Comparison of ENCODE assay signal across 24 cellular contexts in genomic region chr14:24915958-24916595, GRCh38.
DNase-seq lines count a peak whose midpoint lies in the region; ATAC-seq, FAIRE-seq and TF ChIP-seq lines count a peak whose summit lies in the region.
"Had no signal": no experiment of that assay in that cellular context is flagged by ENCODE, and none has a peak within 500 bp of the region (broad histone marks: within the 10 kb centered on the region; RNA-seq: fewer than 3 reads in every experiment).

No MANE protein-coding gene starts in this region.

- POLR2A ChIA-PET in HepG2 (lab: Yijun Ruan, JAX), result interaction anchor here (1.1 to 2.0 kb wide), 3 partner anchors 41 to 98 kb away, joined by 3 to 9 read pairs (median 8); no protein-coding TSS in a partner anchor

- no peak overlapping the region for H3K4me3 ChIP-seq in HepG2 (replicated peaks in 1 of 3; ENCODE audit: insufficient read depth in 1 of 3, low read depth in 2 of 3, low read length in 3 of 3)
- no peak overlapping the region for H3K4me3 ChIP-seq in right lobe of liver
- no peak overlapping the region for H3K4me3 ChIP-seq in pancreas
- H3K4me3 ChIP-seq in mesenchymal stem cell (ENCODE audit: insufficient read depth in 1 of 2, low read depth in 1 of 2, low read length in 2 of 2), result no peak overlapping the region
- H3K4me3 ChIP-seq: MG63 had no signal

- no peak overlapping the region for H3K4me3 Mint-ChIP-seq in CD14-positive monocyte
- H3K4me3 Mint-ChIP-seq: CD4-positive, alpha-beta T cell; IgD-negative memory B cell had no signal

- no peak overlapping the region for H4K8ac ChIP-seq in mesenchymal stem cell (ENCODE audit: low read length)

- H3K4me2 ChIP-seq in HepG2 (ENCODE audit: low read depth, low read length), result no peak overlapping the region
- H3K4me2 ChIP-seq in mesenchymal stem cell (ENCODE audit: low read length, poor library complexity, severe bottlenecking), result no peak overlapping the region

- TF ChIP-seq EP300 in HepG2 (IDR thresholded peaks at IDR 0.05; ENCODE audit: low read depth in 2 of 2, low read length in 2 of 2), result peak in 1 of 2 experiments; percentile 39; a peak in 1 of 4 replicates
- TF ChIP-seq EP300 in HepG2 (CRISPR knock-in tag; IDR thresholded peaks at IDR 0.05; ENCODE audit: borderline replicate concordance), result no peak

- H3K79me1 ChIP-seq in mesenchymal stem cell (replicated peaks; ENCODE audit: low read length, poor library complexity, severe bottlenecking), result no peaks in the 10 kb centered on the region

- H2BK120ac ChIP-seq in mesenchymal stem cell (ENCODE audit: low read depth, low read length), result no peak overlapping the region

- no peaks in the 10 kb centered on the region for H3K27me3 ChIP-seq in HepG2 (ENCODE audit: control insufficient read depth in 1 of 2, insufficient read depth in 2 of 2, low read length in 2 of 2)
- H3K27me3 ChIP-seq in right lobe of liver, result no peaks in the 10 kb centered on the region
- no peaks in the 10 kb centered on the region for H3K27me3 ChIP-seq in pancreas
- H3K27me3 ChIP-seq in mesenchymal stem cell (ENCODE audit: control insufficient read depth in 1 of 2, insufficient read depth in 1 of 2, low read length in 2 of 2), result no peaks in the 10 kb centered on the region
- H3K27me3 ChIP-seq: BE2C, MG63 had no signal

- intact Hi-C loops in HepG2 (cut with micrococcal nuclease; ENCODE audit: unreplicated experiment) (no loop called here), right lobe of liver (cut with DNase I) (no loop called here), pancreas (cut with DNase I) (no loop called here), CD14-positive monocyte (cut with micrococcal nuclease) (no loop called here)

- H3K18ac ChIP-seq in mesenchymal stem cell (ENCODE audit: low read depth in 1 of 2, low read length in 2 of 2), result no peak overlapping the region

- H3K27ac ChIP-seq in HepG2 (ENCODE audit: extremely low read length, insufficient read depth, low read length) (no peak overlapping the region), right lobe of liver (no peak overlapping the region), pancreas (no peak overlapping the region), mesenchymal stem cell (ENCODE audit: low read length, poor library complexity, severe bottlenecking) (no peak overlapping the region)

- DNase-seq in HepG2 (ENCODE audit: low spot score) (no peak), right lobe of liver (no peak), NCI-H69 (lab: John Stamatoyannopoulos, UW) (peak; percentile 16), pancreas (no peak), mesenchymal stem cell (no peak), CD14-positive monocyte (ENCODE audit: low spot score) (no peak)
- DNase-seq: 8988T; BE2C; CD4-positive, alpha-beta T cell; DMS153; Karpas-422; MG63; NCI-H1092; NCI-H146; NCI-H2029 treated with DMSO at 0.1 percent for 48 hours; NCI-H2171 treated with DMSO at 0.1 percent for 48 hours; NCI-H748 treated with DMSO at 0.1 percent for 48 hours; RPMI8226; SIG-M5 had no signal

- no peak for TF ChIP-seq RAD21 in HepG2 (CRISPR knock-in tag; IDR thresholded peaks at IDR 0.05)

- WGBS in HepG2 (ENCODE audit: low lambda C conversion rate), result 77% methylated on average over 2 of the region's 2 CpGs
- 60% methylated on average over 2 of the region's 2 CpGs for WGBS in right lobe of liver (ENCODE audit: insufficient coverage, low coverage, low lambda C conversion rate, missing lambda C conversion rate)
- WGBS in pancreas, 2 donors, result 66 to 72% methylated on average over 2 of the region's 2 CpGs
- WGBS in mesenchymal stem cell, result 50% methylated on average over 1 of the region's 2 CpGs

- H3K36me3 Mint-ChIP-seq in CD14-positive monocyte, result no peaks in the 10 kb centered on the region
- H3K36me3 Mint-ChIP-seq: IgD-negative memory B cell had no signal

- H3K23ac ChIP-seq in mesenchymal stem cell (ENCODE audit: low read length in 2 of 2), result no peak overlapping the region

- no peaks in the 10 kb centered on the region for H4K20me1 ChIP-seq in HepG2 (ENCODE audit: insufficient read depth, low read length)

- H2AFZ ChIP-seq in HepG2 (ENCODE audit: low read length) (no peak overlapping the region), mesenchymal stem cell (ENCODE audit: low read depth, low read length) (no peak overlapping the region)

- H3K36me3 ChIP-seq in HepG2 (replicated peaks in 1 of 2; ENCODE audit: control insufficient read depth in 1 of 2, insufficient read depth in 2 of 2, low read length in 2 of 2), result no peaks in the 10 kb centered on the region
- H3K36me3 ChIP-seq in right lobe of liver, result no peaks in the 10 kb centered on the region
- H3K36me3 ChIP-seq in pancreas, result no peaks in the 10 kb centered on the region
- no peaks in the 10 kb centered on the region for H3K36me3 ChIP-seq in mesenchymal stem cell (ENCODE audit: control insufficient read depth in 1 of 2, insufficient read depth in 2 of 2, low read depth in 1 of 2, low read length in 2 of 2)
- H3K36me3 ChIP-seq: BE2C, MG63 had no signal

- no peak overlapping the region for H3K14ac ChIP-seq in mesenchymal stem cell (ENCODE audit: low read length in 2 of 2)

- peaks cover 0 to 3% (median 0%) of the 10 kb centered on the region in 3 donors for H3K27me3 Mint-ChIP-seq in CD14-positive monocyte (ENCODE audit: low read depth in 3 of 3)

- in situ Hi-C loops in HepG2 (cut with HindIII; ENCODE audit: extremely low pct_ligation_motif_present, low pct_unique_long_range_greater_than_20kb), result no loop called here

- H3K4ac ChIP-seq in mesenchymal stem cell (ENCODE audit: low read depth in 1 of 2, low read length in 2 of 2), result no peak overlapping the region

- no peaks in the 10 kb centered on the region for H3K9me3 Mint-ChIP-seq in CD14-positive monocyte
- H3K9me3 Mint-ChIP-seq: CD4-positive, alpha-beta T cell; IgD-negative memory B cell had no signal

- no peak for FAIRE-seq in HepG2 (lab: Jason Lieb, UNC)
- peak; percentile 51 for FAIRE-seq in islet of Langerhans (lab: Jason Lieb, UNC)
- no peak for FAIRE-seq in pancreas (lab: Jason Lieb, UNC)
- FAIRE-seq: H1 had no signal

- no peak overlapping the region for H2BK5ac ChIP-seq in mesenchymal stem cell (ENCODE audit: low read depth, low read length, poor library complexity, severe bottlenecking)

- H4K91ac ChIP-seq in mesenchymal stem cell (ENCODE audit: low read length), result no peak overlapping the region

- ATAC-seq in HepG2, result no peak; the same call in 2 of the 3 replicates
- ATAC-seq in right lobe of liver, result no peak
- ATAC-seq in pancreas, result no peak
- no peak for ATAC-seq in HG03460 (IDR thresholded peaks at IDR 0.05; ENCODE audit: unreplicated experiment)
- ATAC-seq: SK-N-SH treated with all-trans-retinoic acid at 6 μM for 48 hours had no signal

- no TSS peak for BruUV-seq in HepG2 (replicated peaks; lab: Mats Ljungman, UMichigan)

- H3K79me2 ChIP-seq in HepG2 (ENCODE audit: insufficient read depth, low read length), result no peaks in the 10 kb centered on the region

- CTCF ChIA-PET in HepG2 (lab: Yijun Ruan, JAX; ENCODE audit: low intra/inter-chr PET ratio, low total read pairs), result no interaction called here

- H3K4me1 Mint-ChIP-seq in CD14-positive monocyte, result peaks cover 16% of the 10 kb centered on the region
- H3K4me1 Mint-ChIP-seq: IgD-negative memory B cell had no signal

- H3K9me3 ChIP-seq in HepG2 (ENCODE audit: low read length) (no peaks in the 10 kb centered on the region), right lobe of liver (no peaks in the 10 kb centered on the region), pancreas (no peaks in the 10 kb centered on the region), mesenchymal stem cell (ENCODE audit: control insufficient read depth, low read length) (no peaks in the 10 kb centered on the region)
- H3K9me3 ChIP-seq: BE2C, MG63 had no signal

- H3K27ac Mint-ChIP-seq in CD14-positive monocyte, result no peak overlapping the region
- H3K27ac Mint-ChIP-seq: CD4-positive, alpha-beta T cell; IgD-negative memory B cell had no signal

- H3K4me1 ChIP-seq in HepG2 (ENCODE audit: insufficient read depth, low read length) (peaks cover 39% of the 10 kb centered on the region), right lobe of liver (peaks cover 0 to 11% (median 0%) of the 10 kb centered on the region in 4 donors), pancreas (peaks cover 22 to 48% (median 32%) of the 10 kb centered on the region in 3 donors), mesenchymal stem cell (ENCODE audit: control insufficient read depth, insufficient read depth, low read depth, low read length) (no peaks in the 10 kb centered on the region)
- H3K4me1 ChIP-seq: BE2C had no signal

- H3K9ac ChIP-seq in HepG2 (ENCODE audit: insufficient read depth, low read depth, low read length), result no peak overlapping the region
- H3K9ac ChIP-seq in mesenchymal stem cell (ENCODE audit: low read length), result no peak overlapping the region

- no peak for TF ChIP-seq POLR2A in HepG2 (IDR thresholded peaks at IDR 0.05; ENCODE audit: insufficient read depth in 1 of 2, low read depth in 2 of 2, low read length in 2 of 2)
- TF ChIP-seq POLR2A in right lobe of liver (IDR thresholded peaks at IDR 0.05), result no peak

- TF ChIP-seq CTCF in HepG2 (CRISPR knock-in tag; IDR thresholded peaks at IDR 0.05) (no peak), right lobe of liver (IDR thresholded peaks at IDR 0.05) (no peak), pancreas (IDR thresholded peaks at IDR 0.05) (no peak), CD14-positive monocyte (IDR thresholded peaks at IDR 0.05) (no peak)

- no peak overlapping the region for H2BK15ac ChIP-seq in mesenchymal stem cell (ENCODE audit: low read depth, poor library complexity, severe bottlenecking)

- no peak overlapping the region for H2BK12ac ChIP-seq in mesenchymal stem cell (ENCODE audit: low read length in 2 of 2)

- no peak overlapping the region for H2AK5ac ChIP-seq in mesenchymal stem cell (ENCODE audit: low read length, severe bottlenecking)

TF ChIP-seq in HepG2, 621 proteins besides CTCF, POLR2A, EP300 and RAD21 (continues in another document):
- TF ChIP-seq ZNF619 (CRISPR knock-in tag; IDR thresholded peaks at IDR 0.05) (no peak), PHF21A (CRISPR knock-in tag; IDR thresholded peaks at IDR 0.05) (no peak; the same call in 1 of the 2 replicates), KAT8 (CRISPR knock-in tag; IDR thresholded peaks at IDR 0.05) (no peak), FOXA3 (CRISPR knock-in tag; IDR thresholded peaks at IDR 0.05) (peak; percentile 78), SOX13 (IDR thresholded peaks at IDR 0.05) (no peak), SOX13 (CRISPR knock-in tag; conservative IDR thresholded peaks at IDR 0.05 in 1 of 2, IDR thresholded peaks at IDR 0.05 in 1 of 2) (peak in 1 of 2 experiments; percentile 63; a peak in 1 of 4 replicates), ISL2 (CRISPR knock-in tag; IDR thresholded peaks at IDR 0.05) (peak; percentile 67; the same call in 1 of the 2 replicates), NAIF1 (CRISPR knock-in tag; IDR thresholded peaks at IDR 0.05; ENCODE audit: borderline replicate concordance) (no peak)
